17 cellular contexts compared by ENCODE assay signal in genomic region chr9:70496244-70496643, GRCh38.
A peak's percentile ranks its signal among the peaks of the same experiment; 100 is the strongest.
DNase-seq lines count a peak whose midpoint lies in the region; ATAC-seq and TF ChIP-seq lines count a peak whose summit lies in the region.
"Had no signal": no experiment of that assay in that cellular context is flagged by ENCODE, and none has a peak within 500 bp of the region (broad histone marks: within the 10 kb centered on the region; RNA-seq: fewer than 3 reads in every experiment).

No MANE protein-coding gene starts in this region.

- peaks cover 1% of the 10 kb centered on the region; the same call in 1 of the 2 replicates for H3K27me3 Mint-ChIP-seq in H9 (ENCODE audit: low read depth)

- 100% methylated on average over 2 of the region's 2 CpGs for WGBS in mesenchymal stem cell
- no CpG with 5 or more reads among the region's 2 CpGs for WGBS in H9 (ENCODE audit: extremely low coverage, insufficient read length, low lambda C conversion rate)

- H3K23ac ChIP-seq in mesenchymal stem cell (ENCODE audit: low read length in 2 of 2) (no peak overlapping the region), H9 (ENCODE audit: insufficient read length, low read depth, low read length) (no peak overlapping the region)

- H2AFZ ChIP-seq in mesenchymal stem cell (ENCODE audit: low read depth, low read length) (no peak overlapping the region), H9 (ENCODE audit: low read length) (no peak overlapping the region)

- H2BK20ac ChIP-seq in H9 (ENCODE audit: low read depth, low read length, poor library complexity, severe bottlenecking): no peak overlapping the region

- no peak overlapping the region for H3T11ph ChIP-seq in H9 (ENCODE audit: low read length)

- H2BK15ac ChIP-seq in mesenchymal stem cell (ENCODE audit: low read depth, poor library complexity, severe bottlenecking): peak overlapping the region; percentile 54
- H2BK15ac ChIP-seq in H9 (ENCODE audit: low read depth, low read length): no peak overlapping the region

- H3K4me1 Mint-ChIP-seq in stimulated activated effector memory CD8-positive, alpha-beta T cell treated with anti-CD3 and anti-CD28 coated beads, Interleukin-12 subunit alpha, Interleukin-12 subunit beta, amount 100 ng/mL, for 72 hours: peaks cover 38% of the 10 kb centered on the region
- peaks cover 4 to 6% of the 10 kb centered on the region in 2 experiments; a peak in 3 of 4 replicates for H3K4me1 Mint-ChIP-seq in H9

- no peaks in the 10 kb centered on the region for H4K20me1 ChIP-seq in H9 (ENCODE audit: control insufficient read depth, insufficient read depth, insufficient read length)

- H3K27me3 ChIP-seq in mesenchymal stem cell (ENCODE audit: control insufficient read depth in 1 of 2, insufficient read depth in 1 of 2, low read length in 2 of 2) (peaks cover 5 to 9% of the 10 kb centered on the region in 2 experiments), H9 (ENCODE audit: insufficient read depth, low read length) (no peaks in the 10 kb centered on the region)

- H3K4me2 ChIP-seq in mesenchymal stem cell (ENCODE audit: low read length, poor library complexity, severe bottlenecking): no peak overlapping the region
- no peak overlapping the region for H3K4me2 ChIP-seq in H9 (ENCODE audit: insufficient read depth, insufficient read length, low read length)
- H3K4me2 ChIP-seq: A549, GM23338 had no signal

- H4K8ac ChIP-seq in mesenchymal stem cell (ENCODE audit: low read length): no peak overlapping the region
- H4K8ac ChIP-seq in H9 (replicated peaks; ENCODE audit: insufficient read length, low read depth, low read length): no peak overlapping the region

- no peaks in the 10 kb centered on the region for H3K36me3 Mint-ChIP-seq in stimulated activated effector memory CD8-positive, alpha-beta T cell treated with anti-CD3 and anti-CD28 coated beads, Interleukin-12 subunit alpha, Interleukin-12 subunit beta, amount 100 ng/mL, for 72 hours
- H3K36me3 Mint-ChIP-seq in H9 (ENCODE audit: insufficient read depth in 1 of 3, low read depth in 3 of 3): no peaks in the 10 kb centered on the region; a peak in 1 of 7 replicates
- H3K36me3 Mint-ChIP-seq: CD14-positive monocyte had no signal

- H3K4me3 Mint-ChIP-seq in stimulated activated effector memory CD8-positive, alpha-beta T cell treated with anti-CD3 and anti-CD28 coated beads, Interleukin-12 subunit alpha, Interleukin-12 subunit beta, amount 100 ng/mL, for 72 hours: no peak overlapping the region
- H3K4me3 Mint-ChIP-seq in H9: no peak overlapping the region
- H3K4me3 Mint-ChIP-seq: CD8-positive, alpha-beta memory T cell; GM23338 had no signal

- H4K91ac ChIP-seq in mesenchymal stem cell (ENCODE audit: low read length): no peak overlapping the region
- H4K91ac ChIP-seq in H9 (ENCODE audit: insufficient read length, low read depth, low read length): no peak overlapping the region

- no peak overlapping the region for H4K5ac ChIP-seq in H9 (ENCODE audit: insufficient read length, low read depth, low read length)

- H3K9ac ChIP-seq in mesenchymal stem cell (ENCODE audit: low read length): no peak overlapping the region
- H3K9ac ChIP-seq in H9 (ENCODE audit: extremely low read depth, insufficient read length, low read length): no peak overlapping the region

- H3K79me1 ChIP-seq in mesenchymal stem cell (replicated peaks; ENCODE audit: low read length, poor library complexity, severe bottlenecking) (no peaks in the 10 kb centered on the region), H9 (ENCODE audit: insufficient read depth, low read depth, low read length, poor library complexity, severe bottlenecking) (no peaks in the 10 kb centered on the region)

- no peak overlapping the region for H2BK120ac ChIP-seq in mesenchymal stem cell (ENCODE audit: low read depth, low read length)
- no peak overlapping the region for H2BK120ac ChIP-seq in H9 (ENCODE audit: low read depth, low read length, poor library complexity, severe bottlenecking)

- H3K14ac ChIP-seq in mesenchymal stem cell (ENCODE audit: low read length in 2 of 2) (no peak overlapping the region), H9 (ENCODE audit: insufficient read depth, low read length) (no peak overlapping the region)

- no peak overlapping the region for H2BK12ac ChIP-seq in mesenchymal stem cell (ENCODE audit: low read length in 2 of 2)
- H2BK12ac ChIP-seq in H9 (ENCODE audit: insufficient read length, low read depth, low read length): no peak overlapping the region

- no peaks in the 10 kb centered on the region for H3K9me3 Mint-ChIP-seq in stimulated activated effector memory CD8-positive, alpha-beta T cell treated with anti-CD3 and anti-CD28 coated beads, Interleukin-12 subunit alpha, Interleukin-12 subunit beta, amount 100 ng/mL, for 72 hours
- H3K9me3 Mint-ChIP-seq in H9: no peaks in the 10 kb centered on the region; a peak in 1 of 5 replicates
- H3K9me3 Mint-ChIP-seq: CD8-positive, alpha-beta memory T cell; GM23338 had no signal

- DNase-seq in NCI-H2171 treated with DMSO at 0.1 percent for 48 hours (lab: John Stamatoyannopoulos, UW) (peak; percentile 40), NCI-H2171 (lab: John Stamatoyannopoulos, UW) (no peak), NCI-H2107 (lab: John Stamatoyannopoulos, UW) (peak; percentile 19), mesenchymal stem cell (no peak), H9 (no peak)
- no peak for DNase-seq in stimulated activated effector memory CD8-positive, alpha-beta T cell treated with anti-CD3 and anti-CD28 coated beads, Interleukin-12 subunit alpha, Interleukin-12 subunit beta, amount 100 ng/mL, for 72 hours (ENCODE audit: low spot score in 2 of 2)
- DNase-seq: AML-193; CD8-positive, alpha-beta memory T cell; COR-L47 had no signal

- no peak overlapping the region for H3K18ac ChIP-seq in mesenchymal stem cell (ENCODE audit: low read depth in 1 of 2, low read length in 2 of 2)
- no peak overlapping the region for H3K18ac ChIP-seq in H9 (ENCODE audit: insufficient read length, low read depth, low read length)

- peak overlapping the region; percentile 43 for H3K27ac Mint-ChIP-seq in stimulated activated effector memory CD8-positive, alpha-beta T cell treated with anti-CD3 and anti-CD28 coated beads, Interleukin-12 subunit alpha, Interleukin-12 subunit beta, amount 100 ng/mL, for 72 hours
- no peak overlapping the region for H3K27ac Mint-ChIP-seq in H9
- H3K27ac Mint-ChIP-seq: CD8-positive, alpha-beta memory T cell; GM23338 had no signal

- H3K27ac ChIP-seq in mesenchymal stem cell (ENCODE audit: low read length, poor library complexity, severe bottlenecking) (no peak overlapping the region), H9 (ENCODE audit: insufficient read length, low read depth, low read length) (no peak overlapping the region)
- H3K27ac ChIP-seq: 22Rv1, A549 had no signal

- no peak for ATAC-seq in stimulated activated effector memory CD8-positive, alpha-beta T cell treated with anti-CD3 and anti-CD28 coated beads, Interleukin-12 subunit alpha, Interleukin-12 subunit beta, amount 100 ng/mL, for 72 hours
- ATAC-seq in GM19455 (IDR thresholded peaks at IDR 0.05; ENCODE audit: unreplicated experiment) (no peak), HG03045 (IDR thresholded peaks at IDR 0.05; ENCODE audit: unreplicated experiment) (no peak)
- ATAC-seq: A549, GM23338, HCT116, HepG2 had no signal

- no peak overlapping the region for H3K4ac ChIP-seq in mesenchymal stem cell (ENCODE audit: low read depth in 1 of 2, low read length in 2 of 2)
- H3K4ac ChIP-seq in H9 (ENCODE audit: low read depth, low read length): no peak overlapping the region

- no peaks in the 10 kb centered on the region for H3K9me3 ChIP-seq in mesenchymal stem cell (ENCODE audit: control insufficient read depth, low read length)
- H3K9me3 ChIP-seq in H9 (ENCODE audit: control insufficient read depth, low read depth, low read length): no peaks in the 10 kb centered on the region
- H3K9me3 ChIP-seq: A549 had no signal

- peaks cover 2% of the 10 kb centered on the region for H3K4me1 ChIP-seq in mesenchymal stem cell (ENCODE audit: control insufficient read depth, insufficient read depth, low read depth, low read length)
- no peaks in the 10 kb centered on the region for H3K4me1 ChIP-seq in H9 (ENCODE audit: insufficient read depth, low read length)

- H2AK5ac ChIP-seq in mesenchymal stem cell (ENCODE audit: low read length, severe bottlenecking) (no peak overlapping the region), H9 (ENCODE audit: insufficient read length, low read length) (no peak overlapping the region)

- no peak for TF ChIP-seq CTCF in H9 (conservative IDR thresholded peaks at IDR 0.05)

- no peak overlapping the region for H2BK5ac ChIP-seq in mesenchymal stem cell (ENCODE audit: low read depth, low read length, poor library complexity, severe bottlenecking)
- no peak overlapping the region for H2BK5ac ChIP-seq in H9 (ENCODE audit: insufficient read length, low read length)

- no peaks in the 10 kb centered on the region for H3K23me2 ChIP-seq in H9 (ENCODE audit: insufficient read length, low read depth, low read length, poor library complexity, severe bottlenecking)

- no peak overlapping the region for H3K4me3 ChIP-seq in mesenchymal stem cell (ENCODE audit: insufficient read depth in 1 of 2, low read depth in 1 of 2, low read length in 2 of 2)
- H3K4me3 ChIP-seq: A549, GM23338 had no signal

- H3K79me2 ChIP-seq in H9 (ENCODE audit: insufficient read depth, low read length): no peaks in the 10 kb centered on the region

- H3K36me3 ChIP-seq in mesenchymal stem cell (ENCODE audit: control insufficient read depth in 1 of 2, insufficient read depth in 2 of 2, low read depth in 1 of 2, low read length in 2 of 2): no peaks in the 10 kb centered on the region

- H3K56ac ChIP-seq in H9 (ENCODE audit: insufficient read length, low read depth, low read length): no peak overlapping the region

Comparison
In these comparisons a context has a peak if more than half of its experiments do, and no peak if none do; other contexts are left out.
1. DNase-seq: peak in NCI-H2171 treated with DMSO at 0.1 percent for 48 hours (single experiment) and NCI-H2107 (single experiment); none in NCI-H2171 (single experiment), mesenchymal stem cell (single experiment), stimulated activated effector memory CD8-positive, alpha-beta T cell treated with anti-CD3 and anti-CD28 coated beads, Interleukin-12 subunit alpha, Interleukin-12 subunit beta, amount 100 ng/mL, for 72 hours (0 of 2) and H9 (single experiment).